In genomic region chr6:13493147-13493546, GRCh38 we compare ENCODE assay signal across 35 cellular contexts. TPM values are rescaled to one million over a fixed set of nuclear protein-coding genes. Genes with fewer than 3 reads are reported as not detected.
DNase-seq lines count a peak whose midpoint lies in the region; ATAC-seq, FAIRE-seq and TF ChIP-seq lines count a peak whose summit lies in the region.
"Had no signal": no experiment of that assay in that cellular context is flagged by ENCODE, and none has a peak within 500 bp of the region (broad histone marks: within the 10 kb centered on the region; RNA-seq: fewer than 3 reads in every experiment).

No MANE protein-coding gene starts in this region.

- POLR2A ChIA-PET in HEK293 (lab: Yijun Ruan, JAX): interaction anchor here (0.7 to 1.0 kb wide), 2 partner anchors 81 to 446 kb away, joined by 4 read pairs; partner anchors contain the start of gene SIRT5
- POLR2A ChIA-PET in WTC11 (lab: Charles Lee): no interaction called here
- POLR2A ChIA-PET in K562 (lab: Yijun Ruan, JAX): no interaction called here
- POLR2A ChIA-PET in activated CD8-positive, alpha-beta T cell treated with anti-CD3 and anti-CD28 coated beads, Interleukin-2, amount 10 ng/mL, durations not matched to agents 7 days and 5 days (lab: Charles Lee): no interaction called here

- H3K4me3 Mint-ChIP-seq in WTC11: no peak overlapping the region
- H3K4me3 Mint-ChIP-seq in activated CD8-positive, alpha-beta T cell treated with anti-CD3 and anti-CD28 coated beads, Interleukin-2, amount 10 ng/mL, durations not matched to agents 7 days and 5 days: no peak overlapping the region
- H3K4me3 Mint-ChIP-seq: B cell; CD14-positive monocyte; CD4-positive, alpha-beta memory T cell; CD4-positive, alpha-beta T cell; CD8-positive, alpha-beta T cell had no signal

- no peak overlapping the region for H2AFZ ChIP-seq in K562 (ENCODE audit: low read depth, low read length)

- H3K9me1 ChIP-seq in K562 (ENCODE audit: control insufficient read depth, insufficient read depth, low read length): no peaks in the 10 kb centered on the region

- H3K36me3 ChIP-seq in HEK293 (ENCODE audit: control insufficient read depth in 2 of 2, insufficient read depth in 1 of 2, low read length in 2 of 2) (no peaks in the 10 kb centered on the region), K562 (ENCODE audit: control insufficient read depth, insufficient read depth, low read length) (no peaks in the 10 kb centered on the region), gastrocnemius medialis (no peaks in the 10 kb centered on the region)
- H3K36me3 ChIP-seq: BE2C; BLaER1; BLaER1 treated with 17β-estradiol and CSF1 and Interleukin-3, amounts not matched to agents 10 nM and 100 nM had no signal

- TF ChIP-seq POLR2A in K562 (conservative IDR thresholded peaks at IDR 0.05): no peak
- TF ChIP-seq POLR2A in gastrocnemius medialis (IDR thresholded peaks at IDR 0.05): no peak

- no peak overlapping the region for H3K4me2 ChIP-seq in K562 (ENCODE audit: insufficient read depth, low read length)
- H3K4me2 ChIP-seq: A549; BLaER1; BLaER1 treated with 17β-estradiol and CSF1 and Interleukin-3, amounts not matched to agents 10 nM and 100 nM had no signal

- FAIRE-seq in K562 (lab: Jason Lieb, UNC): no peak
- FAIRE-seq: A204.1, A549, D721Med had no signal

- CTCF ChIA-PET in HEK293 (lab: Yijun Ruan, JAX) (interaction anchor here (0.6 to 1.0 kb wide), 3 partner anchors 82 to 347 kb away, joined by 3 to 4 read pairs (median 3); partner anchors contain the start of gene SIRT5), WTC11 (lab: Charles Lee) (interaction anchor here (0.7 to 2.8 kb wide), 3 partner anchors 17 to 122 kb away, joined by 3 to 10 read pairs (median 3); partner anchors contain the start of genes NOL7 and SIRT5), K562 (lab: Yijun Ruan, JAX; ENCODE audit: low intra/inter-chr PET ratio) (no interaction called here)
- CTCF ChIA-PET in activated CD8-positive, alpha-beta T cell treated with anti-CD3 and anti-CD28 coated beads, Interleukin-2, amount 10 ng/mL, durations not matched to agents 7 days and 5 days (lab: Charles Lee): interaction anchor here (1.0 to 1.2 kb wide), 3 partner anchors 9 to 82 kb away, joined by 3 to 4 read pairs (median 3); partner anchors contain the start of gene SIRT5

- no peaks in the 10 kb centered on the region for H4K20me1 ChIP-seq in K562 (replicated peaks; ENCODE audit: control insufficient read depth, insufficient read depth, low read length)
- H4K20me1 ChIP-seq: BLaER1; BLaER1 treated with 17β-estradiol and CSF1 and Interleukin-3, amounts not matched to agents 10 nM and 100 nM had no signal

- TF ChIP-seq EP300 in K562 (IDR thresholded peaks at IDR 0.05; ENCODE audit: low read length): no peak

- H3K27ac Mint-ChIP-seq in WTC11: no peak overlapping the region
- no peak overlapping the region for H3K27ac Mint-ChIP-seq in activated CD8-positive, alpha-beta T cell treated with anti-CD3 and anti-CD28 coated beads, Interleukin-2, amount 10 ng/mL, durations not matched to agents 7 days and 5 days
- H3K27ac Mint-ChIP-seq: B cell; CD4-positive, alpha-beta T cell; CD4-positive, CD25-positive, alpha-beta regulatory T cell; CD8-positive, alpha-beta memory T cell; CD8-positive, alpha-beta T cell had no signal

- TF ChIP-seq CTCF in HEK293 (tag by site-specific recombination; IDR thresholded peaks at IDR 0.05) (no peak), WTC11 (IDR thresholded peaks at IDR 0.05) (no peak), K562 (IDR thresholded peaks at IDR 0.05 in 2 of 3, conservative IDR thresholded peaks at IDR 0.05 in 1 of 3; ENCODE audit: insufficient read depth in 2 of 3, low read depth in 1 of 3, low read length in 3 of 3) (no peak), gastrocnemius medialis (IDR thresholded peaks at IDR 0.05 in 4 of 5, conservative IDR thresholded peaks at IDR 0.05 in 1 of 5) (no peak)

- H3K36me3 Mint-ChIP-seq in WTC11: no peaks in the 10 kb centered on the region
- H3K36me3 Mint-ChIP-seq in activated CD8-positive, alpha-beta T cell treated with anti-CD3 and anti-CD28 coated beads, Interleukin-2, amount 10 ng/mL, durations not matched to agents 7 days and 5 days (ENCODE audit: low read depth): no peaks in the 10 kb centered on the region
- H3K36me3 Mint-ChIP-seq: CD14-positive monocyte; CD4-positive, alpha-beta memory T cell; CD4-positive, CD25-positive, alpha-beta regulatory T cell; CD8-positive, alpha-beta memory T cell; CD8-positive, alpha-beta T cell had no signal

- no TSS peak for BruUV-seq in K562 (replicated peaks; lab: Mats Ljungman, UMichigan)

- H3K9me3 ChIP-seq in HEK293 (ENCODE audit: control insufficient read depth, insufficient read depth, low read depth, low read length) (no peaks in the 10 kb centered on the region), K562 (replicated peaks; ENCODE audit: control insufficient read depth, insufficient read depth, low read depth, low read length) (no peaks in the 10 kb centered on the region), gastrocnemius medialis (no peaks in the 10 kb centered on the region)
- H3K9me3 ChIP-seq: A549; BE2C; BLaER1; BLaER1 treated with 17β-estradiol and CSF1 and Interleukin-3, amounts not matched to agents 10 nM and 100 nM; Caco-2 had no signal

- no peak for TF ChIP-seq RAD21 in K562 (CRISPR knock-in tag; conservative IDR thresholded peaks at IDR 0.05 in 1 of 2, IDR thresholded peaks at IDR 0.05 in 1 of 2)

- peaks cover 37% of the 10 kb centered on the region for H3K4me1 Mint-ChIP-seq in WTC11
- H3K4me1 Mint-ChIP-seq in activated CD8-positive, alpha-beta T cell treated with anti-CD3 and anti-CD28 coated beads, Interleukin-2, amount 10 ng/mL, durations not matched to agents 7 days and 5 days (ENCODE audit: low read depth): peaks cover 10% of the 10 kb centered on the region

- H3K4me3 ChIP-seq in HEK293 (ENCODE audit: low read depth, low read length) (no peak overlapping the region), K562 (no peak overlapping the region), gastrocnemius medialis (no peak overlapping the region)
- H3K4me3 ChIP-seq: A549; BLaER1; BLaER1 treated with 17β-estradiol and CSF1 and Interleukin-3, amounts not matched to agents 10 nM and 100 nM had no signal

- peaks cover 0 to 6% of the 10 kb centered on the region in 2 experiments; a peak in 1 of 5 replicates for H3K27me3 ChIP-seq in K562 (ENCODE audit: control insufficient read depth in 2 of 2, insufficient read depth in 2 of 2, low read length in 2 of 2)
- no peaks in the 10 kb centered on the region for H3K27me3 ChIP-seq in gastrocnemius medialis
- H3K27me3 ChIP-seq: BE2C, BLaER1 had no signal

- peaks cover 9% of the 10 kb centered on the region for H3K4me1 ChIP-seq in HEK293 (ENCODE audit: control insufficient read depth, insufficient read depth, low read length)
- H3K4me1 ChIP-seq in K562 (replicated peaks in 1 of 2; ENCODE audit: control insufficient read depth in 2 of 2, insufficient read depth in 2 of 2, low read length in 2 of 2): peaks cover 0 to 5% of the 10 kb centered on the region in 2 experiments; a peak in 2 of 5 replicates
- H3K4me1 ChIP-seq in gastrocnemius medialis: peaks cover 0 to 22% of the 10 kb centered on the region in 2 donors
- H3K4me1 ChIP-seq: BE2C, Caco-2 had no signal

- peaks cover 31% of the 10 kb centered on the region for H3K27me3 Mint-ChIP-seq in WTC11 (ENCODE audit: low read depth)
- peaks cover 10% of the 10 kb centered on the region for H3K27me3 Mint-ChIP-seq in activated CD8-positive, alpha-beta T cell treated with anti-CD3 and anti-CD28 coated beads, Interleukin-2, amount 10 ng/mL, durations not matched to agents 7 days and 5 days (ENCODE audit: low read depth)
- H3K27me3 Mint-ChIP-seq: B cell; CD4-positive, alpha-beta memory T cell; CD4-positive, alpha-beta T cell had no signal

- in situ Hi-C loops in K562 (cut with MboI): no loop called here
- in situ Hi-C loops in gastrocnemius medialis (cut with MboI; ENCODE audit: low sequenced_read_pairs in 4 of 4): no loop called here

- H3K9me3 Mint-ChIP-seq in WTC11: no peaks in the 10 kb centered on the region
- no peaks in the 10 kb centered on the region for H3K9me3 Mint-ChIP-seq in activated CD8-positive, alpha-beta T cell treated with anti-CD3 and anti-CD28 coated beads, Interleukin-2, amount 10 ng/mL, durations not matched to agents 7 days and 5 days (ENCODE audit: insufficient read depth)
- H3K9me3 Mint-ChIP-seq: CD14-positive monocyte; CD4-positive, alpha-beta T cell; CD8-positive, alpha-beta memory T cell; CD8-positive, alpha-beta T cell had no signal

- H3K79me2 ChIP-seq in K562 (ENCODE audit: control insufficient read depth, insufficient read depth, low read length): no peaks in the 10 kb centered on the region

- intact Hi-C loops in K562 (cut with micrococcal nuclease): no loop called here
- intact Hi-C loops in gastrocnemius medialis (cut with DNase I; ENCODE audit: low total_unique reads): no loop called here

- H3K9ac ChIP-seq in K562 (ENCODE audit: insufficient read depth in 1 of 2, low read depth in 2 of 2, low read length in 2 of 2): no peak overlapping the region
- H3K9ac ChIP-seq: BLaER1; BLaER1 treated with 17β-estradiol and CSF1 and Interleukin-3, amounts not matched to agents 10 nM and 100 nM had no signal

- ATAC-seq in WTC11 (no peak), K562 (no peak), HG02623 (IDR thresholded peaks at IDR 0.05; ENCODE audit: unreplicated experiment) (no peak), gastrocnemius medialis (no peak)
- no peak for ATAC-seq in activated CD8-positive, alpha-beta T cell treated with anti-CD3 and anti-CD28 coated beads, Interleukin-2, amount 10 ng/mL, durations not matched to agents 7 days and 5 days
- ATAC-seq: A549; CD8-positive, alpha-beta T cell had no signal

- H3K27ac ChIP-seq in HEK293 (ENCODE audit: extremely low read depth, low read depth, low read length): no peak overlapping the region
- H3K27ac ChIP-seq in K562 (ENCODE audit: extremely low read depth, low read depth, low read length): no peak overlapping the region
- no peak overlapping the region for H3K27ac ChIP-seq in gastrocnemius medialis
- H3K27ac ChIP-seq: 22Rv1; A549; BLaER1; BLaER1 treated with 17β-estradiol and CSF1 and Interleukin-3, amounts not matched to agents 10 nM and 100 nM; C4-2B had no signal

- 36% methylated on average over 3 of the region's 3 CpGs for WGBS in K562 (ENCODE audit: insufficient coverage, low coverage, missing lambda C conversion rate)

- DNase-seq in WTC11 (ENCODE audit: low spot score): no peak
- no peak for DNase-seq in K562 (ENCODE audit: extremely low read depth in 1 of 4, low spot score in 3 of 4)
- DNase-seq in activated CD8-positive, alpha-beta T cell treated with anti-CD3 and anti-CD28 coated beads, Interleukin-2, amount 10 ng/mL, durations not matched to agents 7 days and 5 days: no peak
- DNase-seq in gastrocnemius medialis: no peak
- DNase-seq: 8988T; ACHN; AML-193; BE2C; C1 segment of cervical spinal cord; Caco-2; Calu3; CD4-positive, alpha-beta memory T cell; CD4-positive, alpha-beta T cell; CD4-positive, CD25-positive, alpha-beta regulatory T cell; CD8-positive, alpha-beta memory T cell; CD8-positive, alpha-beta T cell; COR-L47; DMS 273 treated with DMSO at 0.1 percent for 48 hours; DMS153; DMS53; DMS79; DMS79 treated with DMSO at 0.1 percent for 48 hours; DND-41; EL had no signal

RNA-seq across cellular contexts. Expression of gene GFOD1, which starts 5.7 kb away (rescaled TPM):
- total RNA-seq in WTC11 (2021) (5.2 to 8.5 TPM (median 5.8 TPM) in 3 replicates), K562 (2014; rRNA removed) (8.3 and 10.3 TPM in 2 replicates), K562 (2014; rRNA removed; fragmentation: Illumina TruSeq; extraction: Trizol) (10.8 and 11.0 TPM in 2 replicates), K562 (2015; rRNA removed; fragmentation: Illumina TruSeq; extraction: Trizol) (10.5 and 10.8 TPM in 2 replicates), K562 (2021) (10.3 and 12.0 TPM in 2 replicates), gastrocnemius medialis (10 to 100 TPM in 3 of 4 donors, 1 to 10 TPM in 1; 9.0 to 31.8 (median 16.9) TPM)
- total RNA-seq in K562 (2011; cell fraction: chromatin; rRNA removed; ENCODE audit: low replicate concordance): 13.1 and 17.7 TPM in 2 replicates
- total RNA-seq in K562 (2011; cell fraction: nucleolus; rRNA removed): 8.6 and 9.2 TPM in 2 replicates
- 12.8 and 23.1 TPM in 2 replicates for total RNA-seq in K562 (2011; cell fraction: nucleoplasm; rRNA removed)
- polyA plus RNA-seq in K562 (2011; rRNA removed) (3.6 and 3.8 TPM in 2 replicates), K562 (2014; fragmentation: Illumina TruSeq; extraction: Trizol) (7.4 and 8.0 TPM in 2 replicates), K562 (2014; fragmentation: Nextera tagmentation; extraction: Ambion mirVana) (1 to 10 TPM; 5.4 to 5.9 TPM), K562 (2014; rRNA removed) (7.0 and 8.2 TPM in 2 replicates)
- polyA plus RNA-seq in K562 (2011; cell fraction: cytosol; rRNA removed): 3.0 and 4.7 TPM in 2 replicates
- polyA plus RNA-seq in K562 (2011; cell fraction: nucleus; rRNA removed): 3.3 and 5.0 TPM in 2 replicates
- 3.6 and 6.6 TPM in 2 replicates for polyA plus RNA-seq in K562 (2012)
- polyA minus RNA-seq in K562 (2011; rRNA and poly(A)+ RNA removed): 7.9 and 8.5 TPM in 2 replicates
- polyA minus RNA-seq in K562 (2011; cell fraction: cytosol; rRNA and poly(A)+ RNA removed): 3.9 and 7.1 TPM in 2 replicates
- polyA minus RNA-seq in K562 (2011; cell fraction: nucleus; rRNA and poly(A)+ RNA removed): 8.1 and 9.6 TPM in 2 replicates
- 1 to 10 TPM; 8.0 to 8.7 TPM for total RNA-seq in activated CD8-positive, alpha-beta T cell treated with anti-CD3 and anti-CD28 coated beads, Interleukin-2, amount 10 ng/mL, durations not matched to agents 7 days and 5 days

Comparison
In these comparisons a context has a peak if more than half of its experiments do, and no peak if none do; other contexts are left out.
1. Of the 44 proteins assayed by ChIP-seq in both K562 and HEK293: peak only in K562: none; only in HEK293: none; in both: ZNF121; in neither: 43.